ENCODE assay signal across 19 cellular contexts in genomic region chr6:119834418-119834817, GRCh38.
"Had no signal": no experiment of that assay in that cellular context is flagged by ENCODE, and none has a peak within 500 bp of the region (broad histone marks: within the 10 kb centered on the region; RNA-seq: fewer than 3 reads in every experiment).

No MANE protein-coding gene starts in this region.

- H3K27ac ChIP-seq: adrenal gland, Peyer's patch had no signal

- ATAC-seq: activated CD4-positive, CD25-positive, alpha-beta regulatory T cell treated with anti-CD3 and anti-CD28 coated beads, Interleukin-2, amount 50 U/mL, for 24 hours; activated CD8-positive, alpha-beta T cell treated with anti-CD3 and anti-CD28 coated beads for 36 hours; activated T-cell treated with anti-CD3 and anti-CD28 coated beads, Interleukin-2, amount 50 U/mL, for 72 hours had no signal

- H3K36me3 ChIP-seq: adrenal gland, Peyer's patch had no signal

- H3K4me3 ChIP-seq: adrenal gland, Peyer's patch had no signal

- DNase-seq: activated CD4-positive, alpha-beta T cell treated with anti-CD3 and anti-CD28 coated beads for 4 hours; activated CD8-positive, alpha-beta memory T cell treated with anti-CD3 and anti-CD28 coated beads, Interleukin-2, amount 50 U/mL, for 4 hours; activated CD8-positive, alpha-beta T cell treated with anti-CD3 and anti-CD28 coated beads for 36 hours; activated naive CD4-positive, alpha-beta T cell treated with anti-CD3 and anti-CD28 coated beads, Interleukin-2, amount 50 U/mL, for 16 hours; activated naive CD8-positive, alpha-beta T cell treated with anti-CD3 and anti-CD28 coated beads, Interleukin-2, amount 10 ng/mL, durations not matched to agents 7 days and 5 days; activated T-cell treated with anti-CD3 and anti-CD28 coated beads, Interleukin-2, amount 50 U/mL, for 72 hours; adrenal gland; anterior cingulate cortex; central memory CD4-positive, alpha-beta T cell; KG1; NCI-H1092; NCI-H1930; NCI-H2171 treated with DMSO at 0.1 percent for 48 hours; NCI-H226; NCI-H526; NCI-H82; Peyer's patch; SHP77 treated with DMSO at 0.1 percent for 48 hours had no signal

- H3K27me3 ChIP-seq: adrenal gland, Peyer's patch had no signal

- H3K9me3 ChIP-seq: adrenal gland, Peyer's patch had no signal

- H3K4me1 ChIP-seq: adrenal gland, Peyer's patch had no signal
